ENCODE assay signal across 11 cellular contexts in the genomic region with DNA sequence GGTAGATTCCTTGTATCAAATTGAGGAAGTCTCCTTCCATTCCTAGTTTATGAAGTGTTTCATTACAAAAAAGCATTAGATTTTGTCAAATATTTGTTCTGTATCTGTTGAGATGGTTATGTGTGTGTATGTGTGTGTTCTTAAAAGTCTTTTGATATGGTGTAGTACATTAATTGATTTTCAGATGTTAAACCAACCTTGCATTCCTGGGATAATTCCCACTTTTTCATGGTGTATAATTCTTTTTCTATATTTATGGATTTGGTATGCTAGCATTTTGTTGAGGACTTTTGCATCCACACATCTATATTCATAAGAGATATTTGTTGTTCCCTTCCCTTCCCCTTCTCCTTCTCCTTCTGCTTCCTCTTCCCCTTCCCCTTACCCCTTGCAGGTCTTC. TPM values are rescaled to one million over a fixed set of nuclear protein-coding genes. Genes with fewer than 3 reads are reported as not detected.
"Had no signal": no experiment of that assay in that cellular context is flagged by ENCODE, and none has a peak within 500 bp of the region (broad histone marks: within the 10 kb centered on the region; RNA-seq: fewer than 3 reads in every experiment).

No MANE protein-coding gene starts in this region.

- ATAC-seq: GM23338, HepG2 had no signal

- H3K4me3 Mint-ChIP-seq: GM23338, H9, HFFc6 had no signal

- FAIRE-seq: H1, H54, HepG2 had no signal

- H3K4me1 Mint-ChIP-seq: GM23338 had no signal

- H3K4me3 ChIP-seq: GM23338 had no signal

- H3K4me2 ChIP-seq: GM23338 had no signal

- H3K27me3 Mint-ChIP-seq: IgD-negative memory B cell had no signal

- H3K27ac Mint-ChIP-seq: GM23338, H9, HFFc6 had no signal

- H3K27ac ChIP-seq: HL-60 had no signal

- DNase-seq: H9, HCEC 1CT, HFFc6, KG1 had no signal

RNA-seq across cellular contexts. Expression of a gene that starts 8.9 kb away (rescaled TPM):
- total RNA-seq: GM23338, H1, H9, HepG2, HFFc6, HT1080 had no signal
- polyA plus RNA-seq: H1, HepG2 had no signal
